In genomic region chr2:203104273-203104672, GRCh38 we compare ENCODE assay signal across 19 cellular contexts.
DNase-seq lines count a peak whose midpoint lies in the region; ATAC-seq and TF ChIP-seq lines count a peak whose summit lies in the region.
"Had no signal": no experiment of that assay in that cellular context is flagged by ENCODE, and none has a peak within 500 bp of the region (broad histone marks: within the 10 kb centered on the region; RNA-seq: fewer than 3 reads in every experiment).

No MANE protein-coding gene starts in this region.

- H3K4me3 ChIP-seq in HEK293 (ENCODE audit: low read depth, low read length) (no peak overlapping the region), Karpas-422 (ENCODE audit: low read length) (no peak overlapping the region)
- H3K4me3 ChIP-seq: BLaER1 treated with 17β-estradiol and CSF1 and Interleukin-3, amounts not matched to agents 10 nM and 100 nM had no signal

- intact Hi-C loops in activated T-helper 2 cell treated with anti-CD3 and anti-CD28 coated beads, Interferon-gamma antibody, Interleukin-2, Interleukin-4, amounts not matched to agents 10 μg/mL and 5 μg/mL and 100 μg/mL, durations not matched to agents 14 hours and 24 hours and 36 hours (cut with micrococcal nuclease): no loop called here

- peak overlapping the region; percentile 27 for H3K4me3 Mint-ChIP-seq in endothelial cell (ENCODE audit: unreplicated experiment)
- no peak overlapping the region for H3K4me3 Mint-ChIP-seq in activated T-helper 2 cell treated with anti-CD3 and anti-CD28 coated beads, Interferon-gamma antibody, Interleukin-2, Interleukin-4, amounts not matched to agents 10 μg/mL and 5 μg/mL and 100 μg/mL, durations not matched to agents 14 hours and 24 hours and 36 hours (ENCODE audit: low read depth)
- H3K4me3 Mint-ChIP-seq: B cell; CD4-positive, alpha-beta T cell; CD8-positive, alpha-beta T cell had no signal

- H3K36me3 ChIP-seq in HEK293 (ENCODE audit: control insufficient read depth in 2 of 2, insufficient read depth in 1 of 2, low read length in 2 of 2) (peaks cover 0 to 34% of the 10 kb centered on the region in 2 experiments; a peak in 2 of 3 replicates), Karpas-422 (ENCODE audit: insufficient read depth, low read length) (no peaks in the 10 kb centered on the region)

- no peaks in the 10 kb centered on the region for H4K20me1 ChIP-seq in Karpas-422 (ENCODE audit: insufficient read depth, low read depth, low read length)
- H4K20me1 ChIP-seq: BLaER1 treated with 17β-estradiol and CSF1 and Interleukin-3, amounts not matched to agents 10 nM and 100 nM had no signal

- H3K9me2 ChIP-seq in Karpas-422 (replicated peaks; ENCODE audit: insufficient read depth, low read length): no peaks in the 10 kb centered on the region

- H3K27me3 Mint-ChIP-seq in endothelial cell (ENCODE audit: unreplicated experiment): no peaks in the 10 kb centered on the region
- H3K27me3 Mint-ChIP-seq in activated T-helper 2 cell treated with anti-CD3 and anti-CD28 coated beads, Interferon-gamma antibody, Interleukin-2, Interleukin-4, amounts not matched to agents 10 μg/mL and 5 μg/mL and 100 μg/mL, durations not matched to agents 14 hours and 24 hours and 36 hours (ENCODE audit: low read depth): no peaks in the 10 kb centered on the region
- H3K27me3 Mint-ChIP-seq: B cell; CD4-positive, alpha-beta T cell had no signal

- peaks cover 39% of the 10 kb centered on the region for H3K36me3 Mint-ChIP-seq in endothelial cell (ENCODE audit: low read depth, unreplicated experiment)
- peaks cover 59% of the 10 kb centered on the region for H3K36me3 Mint-ChIP-seq in activated T-helper 2 cell treated with anti-CD3 and anti-CD28 coated beads, Interferon-gamma antibody, Interleukin-2, Interleukin-4, amounts not matched to agents 10 μg/mL and 5 μg/mL and 100 μg/mL, durations not matched to agents 14 hours and 24 hours and 36 hours (ENCODE audit: low read depth)

- no peaks in the 10 kb centered on the region for H3K79me2 ChIP-seq in Karpas-422 (ENCODE audit: low read length)

- ATAC-seq in GM19463 (IDR thresholded peaks at IDR 0.05; ENCODE audit: unreplicated experiment) (no peak), GM18502 (IDR thresholded peaks at IDR 0.05; ENCODE audit: poor library complexity, unreplicated experiment) (no peak)
- ATAC-seq: CD8-positive, alpha-beta T cell had no signal

- H3K4me1 Mint-ChIP-seq in endothelial cell (ENCODE audit: unreplicated experiment): no peaks in the 10 kb centered on the region
- H3K4me1 Mint-ChIP-seq in activated T-helper 2 cell treated with anti-CD3 and anti-CD28 coated beads, Interferon-gamma antibody, Interleukin-2, Interleukin-4, amounts not matched to agents 10 μg/mL and 5 μg/mL and 100 μg/mL, durations not matched to agents 14 hours and 24 hours and 36 hours (ENCODE audit: low read depth): peaks cover 7% of the 10 kb centered on the region
- H3K4me1 Mint-ChIP-seq: B cell had no signal

- DNase-seq in Karpas-422 (peak; percentile 36), amniotic epithelial cell (ENCODE audit: low read depth) (peak; percentile 8), endothelial cell (ENCODE audit: low spot score) (no peak), middle frontal gyrus (ENCODE audit: extremely low spot score, low spot score) (no peak)
- DNase-seq in activated T-helper 2 cell treated with anti-CD3 and anti-CD28 coated beads, Interferon-gamma antibody, Interleukin-2, Interleukin-4, amounts not matched to agents 10 μg/mL and 5 μg/mL and 100 μg/mL, durations not matched to agents 14 hours and 24 hours and 36 hours (ENCODE audit: low spot score): no peak
- DNase-seq: 8988T; ACHN; Caco-2; Calu3; CD4-positive, alpha-beta T cell; CD8-positive, alpha-beta T cell; DMS79 treated with DMSO at 0.1 percent for 48 hours; GF-D8 had no signal

- H3K4me2 ChIP-seq in Karpas-422 (ENCODE audit: low read depth, low read length, poor library complexity, severe bottlenecking): no peak overlapping the region
- H3K4me2 ChIP-seq: BLaER1 treated with 17β-estradiol and CSF1 and Interleukin-3, amounts not matched to agents 10 nM and 100 nM had no signal

- H3K9me3 ChIP-seq in HEK293 (ENCODE audit: control insufficient read depth, insufficient read depth, low read depth, low read length) (no peaks in the 10 kb centered on the region), Karpas-422 (ENCODE audit: low read length) (peaks cover 8% of the 10 kb centered on the region; the same call in 1 of the 2 replicates)
- H3K9me3 ChIP-seq: Caco-2 had no signal

- TF ChIP-seq CTCF in HEK293 (tag by site-specific recombination; IDR thresholded peaks at IDR 0.05): no peak
- TF ChIP-seq CTCF in endothelial cell (IDR thresholded peaks at IDR 0.05; ENCODE audit: unreplicated experiment): no peak

- POLR2A ChIA-PET in HEK293 (lab: Yijun Ruan, JAX): no interaction called here

- no peak overlapping the region for H3K9ac ChIP-seq in Karpas-422 (ENCODE audit: low read length)
- H3K9ac ChIP-seq: BLaER1 treated with 17β-estradiol and CSF1 and Interleukin-3, amounts not matched to agents 10 nM and 100 nM had no signal

- no peak overlapping the region for H3K27ac Mint-ChIP-seq in endothelial cell (ENCODE audit: unreplicated experiment)
- H3K27ac Mint-ChIP-seq in activated T-helper 2 cell treated with anti-CD3 and anti-CD28 coated beads, Interferon-gamma antibody, Interleukin-2, Interleukin-4, amounts not matched to agents 10 μg/mL and 5 μg/mL and 100 μg/mL, durations not matched to agents 14 hours and 24 hours and 36 hours: no peak overlapping the region
- H3K27ac Mint-ChIP-seq: B cell; CD4-positive, alpha-beta T cell; CD8-positive, alpha-beta T cell had no signal

- CTCF ChIA-PET in HEK293 (lab: Yijun Ruan, JAX): interaction anchor here (0.8 kb wide), 1 partner anchor 60 kb away, joined by 3 read pairs; no protein-coding TSS in a partner anchor

- H3K27ac ChIP-seq in HEK293 (ENCODE audit: extremely low read depth, low read depth, low read length): no peak overlapping the region
- H3K27ac ChIP-seq in Karpas-422 (ENCODE audit: low read length): no peak overlapping the region
- H3K27ac ChIP-seq: BLaER1 treated with 17β-estradiol and CSF1 and Interleukin-3, amounts not matched to agents 10 nM and 100 nM; C4-2B had no signal

- H3K9me3 Mint-ChIP-seq in endothelial cell (ENCODE audit: unreplicated experiment): peaks cover 5% of the 10 kb centered on the region
- peaks cover 31% of the 10 kb centered on the region for H3K9me3 Mint-ChIP-seq in activated T-helper 2 cell treated with anti-CD3 and anti-CD28 coated beads, Interferon-gamma antibody, Interleukin-2, Interleukin-4, amounts not matched to agents 10 μg/mL and 5 μg/mL and 100 μg/mL, durations not matched to agents 14 hours and 24 hours and 36 hours

- no peaks in the 10 kb centered on the region for H3K27me3 ChIP-seq in Karpas-422 (ENCODE audit: low read length)
- H3K27me3 ChIP-seq: BLaER1 treated with 17β-estradiol and CSF1 and Interleukin-3, amounts not matched to agents 10 nM and 100 nM had no signal

- no peaks in the 10 kb centered on the region for H3K4me1 ChIP-seq in HEK293 (ENCODE audit: control insufficient read depth, insufficient read depth, low read length)
- H3K4me1 ChIP-seq in Karpas-422 (ENCODE audit: low read length): no peaks in the 10 kb centered on the region
- H3K4me1 ChIP-seq: BLaER1 treated with 17β-estradiol and CSF1 and Interleukin-3, amounts not matched to agents 10 nM and 100 nM; Caco-2 had no signal

- H2AFZ ChIP-seq in Karpas-422 (ENCODE audit: low read length): no peak overlapping the region

TF ChIP-seq in HEK293, 187 proteins besides CTCF, POLR2A, EP300 and RAD21:
- no peak for TF ChIP-seq ZXDB (tag by site-specific recombination; IDR thresholded peaks at IDR 0.05)
- TF ChIP-seq SETDB1 (IDR thresholded peaks at IDR 0.05; ENCODE audit: insufficient read length, low read length): peak; percentile 99
- peak; percentile 92 for TF ChIP-seq TRIM28 (IDR thresholded peaks at IDR 0.05; ENCODE audit: borderline replicate concordance, low read length)
TF ChIP-seq in HEK293: peak in this region for 2.

Comparison
In these comparisons a context has a peak if more than half of its experiments do, and no peak if none do; other contexts are left out.
1. DNase-seq: peak in Karpas-422 (single experiment) and amniotic epithelial cell (single experiment); none in endothelial cell (single experiment), activated T-helper 2 cell treated with anti-CD3 and anti-CD28 coated beads, Interferon-gamma antibody, Interleukin-2, Interleukin-4, amounts not matched to agents 10 μg/mL and 5 μg/mL and 100 μg/mL, durations not matched to agents 14 hours and 24 hours and 36 hours (single experiment) and middle frontal gyrus (single experiment).